Comparison of ENCODE assay signal across 22 cellular contexts in the genomic region with DNA sequence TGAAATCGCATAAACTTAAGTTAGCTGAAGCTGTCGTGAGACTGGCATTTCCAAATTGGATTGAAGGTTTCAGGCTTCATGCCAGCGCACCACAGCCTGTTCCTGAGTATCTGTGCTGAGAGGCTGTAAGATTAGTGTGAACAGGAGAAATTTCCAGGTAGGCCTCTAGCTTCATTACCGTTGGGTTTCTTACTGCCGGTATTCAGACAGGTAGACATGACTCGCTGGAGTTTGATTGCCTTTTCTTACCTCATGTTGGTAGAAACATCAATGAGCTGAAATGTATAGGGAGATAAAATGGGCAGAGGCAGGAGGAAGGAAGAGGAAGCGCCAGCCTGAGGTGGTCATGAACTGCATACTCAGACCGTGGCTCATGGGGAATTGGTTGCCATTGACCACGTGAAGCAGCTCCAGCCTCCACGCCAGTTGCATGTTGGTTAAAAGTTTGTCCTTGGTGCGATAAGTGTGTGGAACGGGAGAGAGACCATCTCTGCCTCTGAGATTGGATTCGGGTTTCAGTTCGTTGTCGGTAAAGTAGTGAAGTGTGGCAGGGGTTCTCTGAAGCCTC. TPM values are rescaled to one million over a fixed set of nuclear protein-coding genes. Genes with fewer than 3 reads are reported as not detected.
DNase-seq lines count a peak whose midpoint lies in the region; ATAC-seq and TF ChIP-seq lines count a peak whose summit lies in the region.
"Had no signal": no experiment of that assay in that cellular context is flagged by ENCODE, and none has a peak within 500 bp of the region (broad histone marks: within the 10 kb centered on the region; RNA-seq: fewer than 3 reads in every experiment).

No MANE protein-coding gene starts in this region.

- TF ChIP-seq CTCF in chondrocyte (IDR thresholded peaks at IDR 0.05) (no peak), nephron progenitor cell (IDR thresholded peaks at IDR 0.05) (no peak), testis (IDR thresholded peaks at IDR 0.05) (no peak)

- H3K27ac Mint-ChIP-seq in chondrocyte (ENCODE audit: unreplicated experiment) (peak overlapping the region; percentile 98), nephron progenitor cell (peak overlapping the region; percentile 88)
- H3K27ac Mint-ChIP-seq: activated CD4-positive, alpha-beta memory T cell treated with anti-CD3 and anti-CD28 coated beads, Interleukin-2, amount 10 ng/mL, durations not matched to agents 7 days and 5 days; activated T-helper 1 cell treated with anti-CD3 and anti-CD28 coated beads, Interleukin-12 subunit alpha, Interleukin-12 subunit beta, Interleukin-2, Interleukin-4 antibody, amounts not matched to agents 30 ng/mL and 10 ng/mL and 1 ng/mL, durations not matched to agents 14 hours and 24 hours and 36 hours had no signal

- H3K27ac ChIP-seq in BLaER1 (peak overlapping the region; percentile 56), HUES64 (ENCODE audit: low read depth, low read length) (peak overlapping the region; percentile 73), testis (no peak overlapping the region)
- H3K27ac ChIP-seq: ascending aorta, esophagus muscularis mucosa, neutrophil, suprapubic skin had no signal

- no peak for TF ChIP-seq POLR2A in testis (IDR thresholded peaks at IDR 0.05)

- H3K4me1 Mint-ChIP-seq in chondrocyte (ENCODE audit: low read depth), result peaks cover 36% of the 10 kb centered on the region
- H3K4me1 Mint-ChIP-seq in nephron progenitor cell, result peaks cover 21% of the 10 kb centered on the region
- H3K4me1 Mint-ChIP-seq: activated CD4-positive, alpha-beta memory T cell treated with anti-CD3 and anti-CD28 coated beads, Interleukin-2, amount 10 ng/mL, durations not matched to agents 7 days and 5 days had no signal

- intact Hi-C loops in testis (cut with DNase I; ENCODE audit: low total_unique reads), result no loop called here

- no peak for ATAC-seq in HG02678 (IDR thresholded peaks at IDR 0.05; ENCODE audit: unreplicated experiment)
- ATAC-seq: HCT116, SK-N-SH treated with all-trans-retinoic acid at 6 μM for 48 hours had no signal

- H3K27me3 Mint-ChIP-seq in chondrocyte (ENCODE audit: low read depth) (no peaks in the 10 kb centered on the region), nephron progenitor cell (ENCODE audit: low read depth, poor library complexity) (peaks cover 3% of the 10 kb centered on the region)
- H3K27me3 Mint-ChIP-seq: activated CD4-positive, alpha-beta memory T cell treated with anti-CD3 and anti-CD28 coated beads, Interleukin-2, amount 10 ng/mL, durations not matched to agents 7 days and 5 days had no signal

- H3K36me3 ChIP-seq in BLaER1, result peaks cover 78% of the 10 kb centered on the region
- H3K36me3 ChIP-seq in HUES64 (ENCODE audit: insufficient read depth, low read length), result peaks cover 62% of the 10 kb centered on the region
- no peaks in the 10 kb centered on the region for H3K36me3 ChIP-seq in testis (ENCODE audit: low read depth, missing control alignments)

- H3K9ac ChIP-seq in BLaER1, result peak overlapping the region; percentile 25; the same call in 1 of the 2 replicates
- peak overlapping the region; percentile 27 for H3K9ac ChIP-seq in HUES64 (ENCODE audit: low read depth, low read length)

- peak overlapping the region; percentile 86 for H3K4me2 ChIP-seq in BLaER1
- H3K4me2 ChIP-seq: PC-9 had no signal

- peaks cover 62% of the 10 kb centered on the region for H3K4me1 ChIP-seq in BLaER1
- H3K4me1 ChIP-seq in HUES64 (ENCODE audit: insufficient read depth, low read length), result peaks cover 26% of the 10 kb centered on the region
- peaks cover 7% of the 10 kb centered on the region for H3K4me1 ChIP-seq in testis
- H3K4me1 ChIP-seq: ascending aorta, suprapubic skin had no signal

- no peaks in the 10 kb centered on the region for H3K27me3 ChIP-seq in BLaER1
- no peaks in the 10 kb centered on the region for H3K27me3 ChIP-seq in HUES64 (ENCODE audit: insufficient read depth, low read length)
- H3K27me3 ChIP-seq in testis, result no peaks in the 10 kb centered on the region
- H3K27me3 ChIP-seq: ascending aorta, esophagus muscularis mucosa, neutrophil, suprapubic skin had no signal

- 91% methylated on average over 15 of the region's 15 CpGs for WGBS in HUES64
- 90 to 93% methylated on average over 15 of the region's 15 CpGs for WGBS in testis, 2 donors

- H3K36me3 Mint-ChIP-seq in chondrocyte (ENCODE audit: low read depth), result peaks cover 24% of the 10 kb centered on the region
- peaks cover 51% of the 10 kb centered on the region for H3K36me3 Mint-ChIP-seq in nephron progenitor cell (ENCODE audit: low read depth)

- H3K9me3 Mint-ChIP-seq in chondrocyte (ENCODE audit: low read depth), result no peaks in the 10 kb centered on the region
- H3K9me3 Mint-ChIP-seq in nephron progenitor cell, result no peaks in the 10 kb centered on the region
- H3K9me3 Mint-ChIP-seq: activated CD4-positive, alpha-beta memory T cell treated with anti-CD3 and anti-CD28 coated beads, Interleukin-2, amount 10 ng/mL, durations not matched to agents 7 days and 5 days; activated T-helper 1 cell treated with anti-CD3 and anti-CD28 coated beads, Interleukin-12 subunit alpha, Interleukin-12 subunit beta, Interleukin-2, Interleukin-4 antibody, amounts not matched to agents 30 ng/mL and 10 ng/mL and 1 ng/mL, durations not matched to agents 14 hours and 24 hours and 36 hours had no signal

- peaks cover 9% of the 10 kb centered on the region; the same call in 1 of the 2 replicates for H4K20me1 ChIP-seq in BLaER1

- no peak overlapping the region for H3K4me3 Mint-ChIP-seq in chondrocyte (ENCODE audit: unreplicated experiment)
- no peak overlapping the region for H3K4me3 Mint-ChIP-seq in nephron progenitor cell
- H3K4me3 Mint-ChIP-seq: activated CD4-positive, alpha-beta memory T cell treated with anti-CD3 and anti-CD28 coated beads, Interleukin-2, amount 10 ng/mL, durations not matched to agents 7 days and 5 days; activated T-helper 1 cell treated with anti-CD3 and anti-CD28 coated beads, Interleukin-12 subunit alpha, Interleukin-12 subunit beta, Interleukin-2, Interleukin-4 antibody, amounts not matched to agents 30 ng/mL and 10 ng/mL and 1 ng/mL, durations not matched to agents 14 hours and 24 hours and 36 hours; mesothelial cell of epicardium had no signal

- H3K9me3 ChIP-seq in BLaER1 (peaks cover 12% of the 10 kb centered on the region), HUES64 (ENCODE audit: insufficient read depth, low read depth, low read length) (no peaks in the 10 kb centered on the region), testis (no peaks in the 10 kb centered on the region)
- H3K9me3 ChIP-seq: ascending aorta, esophagus muscularis mucosa, neutrophil, suprapubic skin had no signal

- no peak for DNase-seq in chondrocyte (ENCODE audit: low spot score)
- no peak for DNase-seq in nephron progenitor cell
- no peak for DNase-seq in testis
- DNase-seq in T1000 (lab: John Stamatoyannopoulos, UW), result no peak
- DNase-seq in HuH-7 (ENCODE audit: low spot score), result no peak
- DNase-seq: activated CD4-positive, alpha-beta memory T cell treated with anti-CD3 and anti-CD28 coated beads, Interleukin-2, amount 10 ng/mL, durations not matched to agents 7 days and 5 days; dermis blood vessel endothelial cell; islet precursor cell; NCI-H526 treated with DMSO at 0.1 percent for 48 hours; PC-9; right cardiac atrium had no signal

- no peak overlapping the region for H3K4me3 ChIP-seq in BLaER1
- H3K4me3 ChIP-seq in HUES64 (ENCODE audit: low read length), result no peak overlapping the region
- no peak overlapping the region for H3K4me3 ChIP-seq in testis
- H3K4me3 ChIP-seq: ascending aorta, esophagus muscularis mucosa, PC-9, suprapubic skin had no signal

RNA-seq across cellular contexts. Expression of a gene that starts 42.3 kb away (rescaled TPM):
- 28.3 TPM for polyA plus RNA-seq in HUES64 (2013, experiment 1 of 2)
- polyA plus RNA-seq in HUES64 (2013, experiment 2 of 2), result 24.4 TPM
- total RNA-seq in chondrocyte (1.3 to 2.4 TPM (median 1.3 TPM) in 3 replicates), testis (10 to 100 TPM; 16.1 to 23.3 TPM)
- polyA plus RNA-seq in testis (ENCODE audit: insufficient read depth, low read depth, low replicate concordance), result 13.2 TPM

Comparison
In these comparisons a context has a peak if more than half of its experiments do, and no peak if none do; other contexts are left out.
1. H3K27ac ChIP-seq: peak in BLaER1 (single experiment) and HUES64 (single experiment); none in testis (0 of 2).